In the genomic region with DNA sequence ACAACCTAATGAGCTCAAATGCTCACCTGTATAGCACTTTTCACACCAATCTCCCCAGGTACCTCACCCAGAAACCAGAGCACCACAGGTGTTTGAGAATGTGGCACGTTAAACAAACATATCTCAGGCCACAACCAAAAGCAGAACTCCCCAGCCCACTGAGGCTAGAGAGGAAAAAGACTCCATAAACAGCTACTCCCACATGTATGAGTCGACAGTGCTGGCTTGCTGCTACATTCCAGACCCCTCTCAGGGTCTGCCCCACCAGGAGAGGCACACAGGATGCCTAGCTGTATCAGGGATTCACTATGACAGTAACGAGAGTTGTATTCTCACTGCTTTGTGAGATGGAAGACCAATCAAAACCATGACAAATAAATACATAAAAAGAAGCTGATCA, we compare ENCODE assay signal across 1 cellular context.
TF ChIP-seq lines count a peak whose summit lies in the region.

No MANE protein-coding gene starts in this region.

TF ChIP-seq in GM23338, 12 proteins besides CTCF, POLR2A, EP300 and RAD21 (continued from another document):
- TF ChIP-seq, protein P1, sequence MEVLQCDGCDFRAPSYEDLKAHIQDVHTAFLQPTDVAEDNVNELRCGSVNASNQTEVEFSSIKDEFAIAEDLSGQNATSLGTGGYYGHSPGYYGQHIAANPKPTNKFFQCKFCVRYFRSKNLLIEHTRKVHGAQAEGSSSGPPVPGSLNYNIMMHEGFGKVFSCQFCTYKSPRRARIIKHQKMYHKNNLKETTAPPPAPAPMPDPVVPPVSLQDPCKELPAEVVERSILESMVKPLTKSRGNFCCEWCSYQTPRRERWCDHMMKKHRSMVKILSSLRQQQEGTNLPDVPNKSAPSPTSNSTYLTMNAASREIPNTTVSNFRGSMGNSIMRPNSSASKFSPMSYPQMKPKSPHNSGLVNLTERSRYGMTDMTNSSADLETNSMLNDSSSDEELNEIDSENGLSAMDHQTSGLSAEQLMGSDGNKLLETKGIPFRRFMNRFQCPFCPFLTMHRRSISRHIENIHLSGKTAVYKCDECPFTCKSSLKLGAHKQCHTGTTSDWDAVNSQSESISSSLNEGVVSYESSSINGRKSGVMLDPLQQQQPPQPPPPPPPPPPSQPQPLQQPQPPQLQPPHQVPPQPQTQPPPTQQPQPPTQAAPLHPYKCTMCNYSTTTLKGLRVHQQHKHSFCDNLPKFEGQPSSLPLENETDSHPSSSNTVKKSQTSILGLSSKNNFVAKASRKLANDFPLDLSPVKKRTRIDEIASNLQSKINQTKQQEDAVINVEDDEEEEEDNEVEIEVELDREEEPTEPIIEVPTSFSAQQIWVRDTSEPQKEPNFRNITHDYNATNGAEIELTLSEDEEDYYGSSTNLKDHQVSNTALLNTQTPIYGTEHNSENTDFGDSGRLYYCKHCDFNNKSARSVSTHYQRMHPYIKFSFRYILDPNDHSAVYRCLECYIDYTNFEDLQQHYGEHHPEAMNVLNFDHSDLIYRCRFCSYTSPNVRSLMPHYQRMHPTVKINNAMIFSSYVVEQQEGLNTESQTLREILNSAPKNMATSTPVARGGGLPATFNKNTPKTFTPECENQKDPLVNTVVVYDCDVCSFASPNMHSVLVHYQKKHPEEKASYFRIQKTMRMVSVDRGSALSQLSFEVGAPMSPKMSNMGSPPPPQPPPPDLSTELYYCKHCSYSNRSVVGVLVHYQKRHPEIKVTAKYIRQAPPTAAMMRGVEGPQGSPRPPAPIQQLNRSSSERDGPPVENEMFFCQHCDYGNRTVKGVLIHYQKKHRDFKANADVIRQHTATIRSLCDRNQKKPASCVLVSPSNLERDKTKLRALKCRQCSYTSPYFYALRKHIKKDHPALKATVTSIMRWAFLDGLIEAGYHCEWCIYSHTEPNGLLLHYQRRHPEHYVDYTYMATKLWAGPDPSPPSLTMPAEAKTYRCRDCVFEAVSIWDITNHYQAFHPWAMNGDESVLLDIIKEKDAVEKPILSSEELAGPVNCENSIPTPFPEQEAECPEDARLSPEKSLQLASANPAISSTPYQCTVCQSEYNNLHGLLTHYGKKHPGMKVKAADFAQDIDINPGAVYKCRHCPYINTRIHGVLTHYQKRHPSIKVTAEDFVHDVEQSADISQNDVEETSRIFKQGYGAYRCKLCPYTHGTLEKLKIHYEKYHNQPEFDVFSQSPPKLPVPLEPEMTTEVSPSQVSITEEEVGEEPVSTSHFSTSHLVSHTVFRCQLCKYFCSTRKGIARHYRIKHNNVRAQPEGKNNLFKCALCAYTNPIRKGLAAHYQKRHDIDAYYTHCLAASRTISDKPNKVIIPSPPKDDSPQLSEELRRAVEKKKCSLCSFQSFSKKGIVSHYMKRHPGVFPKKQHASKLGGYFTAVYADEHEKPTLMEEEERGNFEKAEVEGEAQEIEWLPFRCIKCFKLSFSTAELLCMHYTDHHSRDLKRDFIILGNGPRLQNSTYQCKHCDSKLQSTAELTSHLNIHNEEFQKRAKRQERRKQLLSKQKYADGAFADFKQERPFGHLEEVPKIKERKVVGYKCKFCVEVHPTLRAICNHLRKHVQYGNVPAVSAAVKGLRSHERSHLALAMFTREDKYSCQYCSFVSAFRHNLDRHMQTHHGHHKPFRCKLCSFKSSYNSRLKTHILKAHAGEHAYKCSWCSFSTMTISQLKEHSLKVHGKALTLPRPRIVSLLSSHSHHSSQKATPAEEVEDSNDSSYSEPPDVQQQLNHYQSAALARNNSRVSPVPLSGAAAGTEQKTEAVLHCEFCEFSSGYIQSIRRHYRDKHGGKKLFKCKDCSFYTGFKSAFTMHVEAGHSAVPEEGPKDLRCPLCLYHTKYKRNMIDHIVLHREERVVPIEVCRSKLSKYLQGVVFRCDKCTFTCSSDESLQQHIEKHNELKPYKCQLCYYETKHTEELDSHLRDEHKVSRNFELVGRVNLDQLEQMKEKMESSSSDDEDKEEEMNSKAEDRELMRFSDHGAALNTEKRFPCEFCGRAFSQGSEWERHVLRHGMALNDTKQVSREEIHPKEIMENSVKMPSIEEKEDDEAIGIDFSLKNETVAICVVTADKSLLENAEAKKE (CRISPR knock-in tag; IDR thresholded peaks at IDR 0.05), result no peak
- TF ChIP-seq ZNF331 (CRISPR knock-in tag; IDR thresholded peaks at IDR 0.05; ENCODE audit: low read depth), result no peak
- TF ChIP-seq NANOG (IDR thresholded peaks at IDR 0.05; ENCODE audit: borderline replicate concordance), result no peak
- TF ChIP-seq, protein P2, sequence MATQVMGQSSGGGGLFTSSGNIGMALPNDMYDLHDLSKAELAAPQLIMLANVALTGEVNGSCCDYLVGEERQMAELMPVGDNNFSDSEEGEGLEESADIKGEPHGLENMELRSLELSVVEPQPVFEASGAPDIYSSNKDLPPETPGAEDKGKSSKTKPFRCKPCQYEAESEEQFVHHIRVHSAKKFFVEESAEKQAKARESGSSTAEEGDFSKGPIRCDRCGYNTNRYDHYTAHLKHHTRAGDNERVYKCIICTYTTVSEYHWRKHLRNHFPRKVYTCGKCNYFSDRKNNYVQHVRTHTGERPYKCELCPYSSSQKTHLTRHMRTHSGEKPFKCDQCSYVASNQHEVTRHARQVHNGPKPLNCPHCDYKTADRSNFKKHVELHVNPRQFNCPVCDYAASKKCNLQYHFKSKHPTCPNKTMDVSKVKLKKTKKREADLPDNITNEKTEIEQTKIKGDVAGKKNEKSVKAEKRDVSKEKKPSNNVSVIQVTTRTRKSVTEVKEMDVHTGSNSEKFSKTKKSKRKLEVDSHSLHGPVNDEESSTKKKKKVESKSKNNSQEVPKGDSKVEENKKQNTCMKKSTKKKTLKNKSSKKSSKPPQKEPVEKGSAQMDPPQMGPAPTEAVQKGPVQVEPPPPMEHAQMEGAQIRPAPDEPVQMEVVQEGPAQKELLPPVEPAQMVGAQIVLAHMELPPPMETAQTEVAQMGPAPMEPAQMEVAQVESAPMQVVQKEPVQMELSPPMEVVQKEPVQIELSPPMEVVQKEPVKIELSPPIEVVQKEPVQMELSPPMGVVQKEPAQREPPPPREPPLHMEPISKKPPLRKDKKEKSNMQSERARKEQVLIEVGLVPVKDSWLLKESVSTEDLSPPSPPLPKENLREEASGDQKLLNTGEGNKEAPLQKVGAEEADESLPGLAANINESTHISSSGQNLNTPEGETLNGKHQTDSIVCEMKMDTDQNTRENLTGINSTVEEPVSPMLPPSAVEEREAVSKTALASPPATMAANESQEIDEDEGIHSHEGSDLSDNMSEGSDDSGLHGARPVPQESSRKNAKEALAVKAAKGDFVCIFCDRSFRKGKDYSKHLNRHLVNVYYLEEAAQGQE (IDR thresholded peaks at IDR 0.05; ENCODE audit: unreplicated experiment), result no peak
- TF ChIP-seq POLR2AphosphoS5 (IDR thresholded peaks at IDR 0.05; ENCODE audit: low read depth), result no peak
- TF ChIP-seq EZH2 (IDR thresholded peaks at IDR 0.05; ENCODE audit: low read depth, unreplicated experiment), result no peak
- no peak for TF ChIP-seq EZH2phosphoT487 (IDR thresholded peaks at IDR 0.05; ENCODE audit: unreplicated experiment)
- TF ChIP-seq CREB1 (CRISPR knock-in tag; IDR thresholded peaks at IDR 0.05; ENCODE audit: low read depth), result no peak
